Comparison of ENCODE assay signal across 26 cellular contexts in the genomic region with DNA sequence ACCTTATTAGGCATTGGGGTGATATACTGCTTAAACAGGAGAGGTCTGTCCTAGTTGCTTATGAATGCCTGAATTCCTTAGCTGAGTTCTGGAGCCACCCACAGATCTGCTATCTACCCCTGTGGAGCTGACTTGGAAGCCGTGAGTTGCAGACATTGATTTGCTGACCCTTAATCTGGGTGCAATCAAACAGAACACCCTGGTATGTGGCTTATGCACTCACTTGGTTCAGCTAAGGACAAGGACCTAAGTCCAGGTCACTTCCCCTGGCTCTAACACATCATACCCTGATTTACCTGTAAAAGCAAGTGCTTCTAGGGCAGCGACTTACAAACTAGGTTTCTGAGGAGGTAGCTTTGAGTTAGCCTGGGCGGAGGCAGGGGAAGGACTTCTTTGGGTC. TPM values are rescaled to one million over a fixed set of nuclear protein-coding genes. Genes with fewer than 3 reads are reported as not detected.
"Had no signal": no experiment of that assay in that cellular context is flagged by ENCODE, and none has a peak within 500 bp of the region (broad histone marks: within the 10 kb centered on the region; RNA-seq: fewer than 3 reads in every experiment).

No MANE protein-coding gene starts in this region.

- DNase-seq: head of caudate nucleus; hypothalamus; kidney glomerular epithelial cell; left cardiac atrium; left lung; midbrain; mucosa of descending colon; naive thymus-derived CD4-positive, alpha-beta T cell; ovary; spleen; stimulated activated CD4-positive, alpha-beta T cell treated with anti-CD3 and anti-CD28 coated beads, Interleukin-4, amount 100 ng/mL, for 24 hours; stimulated activated naive CD4-positive, alpha-beta T cell; tibial artery; trophoblast cell; upper lobe of right lung; uterus had no signal

- H3K4me3 ChIP-seq: left lung, lung, mucosa of descending colon, ovary, right atrium auricular region, skin epidermis, spleen, suprapubic skin, thoracic aorta, tibial artery, upper lobe of right lung, uterus had no signal

- H3K4me1 ChIP-seq: left lung, right atrium auricular region, spleen, suprapubic skin, tibial artery, upper lobe of right lung, uterus had no signal

- ATAC-seq: left cardiac atrium; left lung; mucosa of descending colon; naive thymus-derived CD4-positive, alpha-beta T cell; natural killer cell treated with Interleukin-12 subunit alpha and Interleukin-12 subunit beta and Interleukin-15 and Interleukin-18, amount 100 ng/mL, for 72 hours; sciatic nerve; stimulated activated effector memory CD8-positive, alpha-beta T cell treated with anti-CD3 and anti-CD28 coated beads, Interleukin-12 subunit alpha, Interleukin-12 subunit beta, amount 100 ng/mL, for 72 hours; upper lobe of right lung had no signal

- H3K9me3 ChIP-seq: left lung, mucosa of descending colon, ovary, right atrium auricular region, spleen, suprapubic skin, thoracic aorta, tibial artery, upper lobe of right lung, uterus had no signal

- H3K36me3 ChIP-seq: left lung, ovary, right atrium auricular region, spleen, suprapubic skin, thoracic aorta, tibial artery, upper lobe of right lung, uterus had no signal

- FAIRE-seq: keratinocyte had no signal

- H3K27me3 ChIP-seq: left lung, ovary, right atrium auricular region, spleen, suprapubic skin, upper lobe of right lung, uterus had no signal

- H3K27ac ChIP-seq: left lung, ovary, right atrium auricular region, skin epidermis, spleen, suprapubic skin, thoracic aorta, tibial artery, upper lobe of right lung, uterus had no signal

RNA-seq across cellular contexts. Expression of a gene that starts 41.6 kb away (rescaled TPM):
- total RNA-seq: progenitor cell of endocrine pancreas had no signal
